ENCODE assay signal across 9 cellular contexts in genomic region chr9:32954642-32955041, GRCh38. TPM values are rescaled to one million over a fixed set of nuclear protein-coding genes. Genes with fewer than 3 reads are reported as not detected.
DNase-seq lines count a peak whose midpoint lies in the region; ATAC-seq and TF ChIP-seq lines count a peak whose summit lies in the region.
"Had no signal": no experiment of that assay in that cellular context is flagged by ENCODE, and none has a peak within 500 bp of the region (broad histone marks: within the 10 kb centered on the region; RNA-seq: fewer than 3 reads in every experiment).

No MANE protein-coding gene starts in this region.

- peak; percentile 37 for DNase-seq in AG04449 (ENCODE audit: low read depth, low spot score)
- DNase-seq in HCEC 1CT = peak; percentile 79
- DNase-seq in body of pancreas = peak in 3 of 4 donors; percentile 11 to 45 (median 27)
- peak; percentile 5 for DNase-seq in kidney epithelial cell (ENCODE audit: low read depth)
- DNase-seq in spleen = no peak
- no peak for DNase-seq in NCI-H345 (lab: John Stamatoyannopoulos, UW)
- DNase-seq in substantia nigra (lab: John Stamatoyannopoulos, UW) = no peak

- H3K27ac ChIP-seq in body of pancreas = no peak overlapping the region
- H3K27ac ChIP-seq in spleen = no peak overlapping the region
- H3K27ac ChIP-seq in substantia nigra (ENCODE audit: low read depth, low read length, poor library complexity, severe bottlenecking) = no peak overlapping the region
- H3K27ac ChIP-seq: cardiac muscle cell had no signal

- intact Hi-C loops in body of pancreas (cut with DNase I) (no loop called here), spleen (cut with DNase I; ENCODE audit: low total_unique reads) (no loop called here)

- whole genome bisulfite sequencing in body of pancreas, 2 donors = 12 to 14% methylated on average over 6 of the region's 6 CpGs
- WGBS in spleen, 5 donors = 67 to 82% (median 80%) methylated on average over 6 of the region's 6 CpGs

- TF ChIP-seq CTCF in AG04449 (IDR thresholded peaks at IDR 0.05; ENCODE audit: insufficient read depth, low read length, missing control alignments) = no peak
- TF ChIP-seq CTCF in body of pancreas (IDR thresholded peaks at IDR 0.05) = no peak
- TF ChIP-seq CTCF in kidney epithelial cell (IDR thresholded peaks at IDR 0.05; ENCODE audit: insufficient read depth, low read length, poor library complexity, severe bottlenecking) = no peak
- no peak for TF ChIP-seq CTCF in spleen (IDR thresholded peaks at IDR 0.05 in 8 of 11, conservative IDR thresholded peaks at IDR 0.05 in 3 of 11)

- H3K4me1 ChIP-seq in body of pancreas = peaks cover 16% of the 10 kb centered on the region
- H3K4me1 ChIP-seq in spleen = peaks cover 0 to 3% (median 0%) of the 10 kb centered on the region in 6 donors

- TF ChIP-seq POLR2A in body of pancreas (IDR thresholded peaks at IDR 0.05) (no peak), spleen (IDR thresholded peaks at IDR 0.05) (no peak)

- POLR2A ChIA-PET in AG04449 (lab: Yijun Ruan, JAX) = no interaction called here

- no peaks in the 10 kb centered on the region for H3K27me3 ChIP-seq in body of pancreas
- H3K27me3 ChIP-seq in kidney epithelial cell (ENCODE audit: control insufficient read depth, insufficient read depth, low read length) = no peaks in the 10 kb centered on the region
- H3K27me3 ChIP-seq in spleen (replicated peaks in 1 of 7) = peaks cover 0 to 9% (median 0%) of the 10 kb centered on the region in 7 donors
- H3K27me3 ChIP-seq: cardiac muscle cell had no signal

- ATAC-seq in body of pancreas (peak; percentile 78), GM21723 (IDR thresholded peaks at IDR 0.05; ENCODE audit: unreplicated experiment) (no peak)

- CTCF ChIA-PET in AG04449 (lab: Yijun Ruan, JAX) = interaction anchor here (1.3 to 3.3 kb wide), 4 partner anchors 13 to 575 kb away, joined by 3 to 35 read pairs (median 9); no protein-coding TSS in a partner anchor

- H3K4me3 ChIP-seq in AG04449 (ENCODE audit: low read depth, low read length) (no peak overlapping the region), body of pancreas (no peak overlapping the region), kidney epithelial cell (ENCODE audit: low read depth, low read length) (no peak overlapping the region), spleen (no peak overlapping the region)
- H3K4me3 ChIP-seq: cardiac muscle cell had no signal

- no peaks in the 10 kb centered on the region for H3K9me3 ChIP-seq in body of pancreas
- peaks cover 0 to 7% (median 0%) of the 10 kb centered on the region in 8 donors for H3K9me3 ChIP-seq in spleen

- H3K36me3 ChIP-seq in body of pancreas (replicated peaks in 1 of 2; ENCODE audit: insufficient read depth in 1 of 2, low read depth in 2 of 2) (no peaks in the 10 kb centered on the region), kidney epithelial cell (ENCODE audit: control insufficient read depth, insufficient read depth, low read length) (no peaks in the 10 kb centered on the region), spleen (peaks cover 0 to 21% (median 7%) of the 10 kb centered on the region in 6 donors)
- H3K36me3 ChIP-seq: cardiac muscle cell had no signal

RNA-seq across cellular contexts. Expression of gene APTX, which starts 46.8 kb away (rescaled TPM):
- total RNA-seq in body of pancreas (10 to 100 TPM; 12.5 to 21.5 TPM), kidney epithelial cell (33.3 and 43.1 TPM in 2 replicates), spleen (10 to 100 TPM; 16.2 to 28.6 (median 23.9) TPM)
- polyA plus RNA-seq in spleen = 10 to 100 TPM; 18.9 to 25.3 (median 20.6) TPM

Comparison
In these comparisons a context has a peak if more than half of its experiments do, and no peak if none do; other contexts are left out.
1. DNase-seq: peak in AG04449 (single experiment), HCEC 1CT (single experiment), body of pancreas (3 of 4) and kidney epithelial cell (single experiment); none in spleen (single experiment), NCI-H345 (single experiment) and substantia nigra (0 of 49).